In genomic region chr17:79364695-79365094, GRCh38 we compare ENCODE assay signal across 20 cellular contexts.
DNase-seq lines count a peak whose midpoint lies in the region; ATAC-seq and TF ChIP-seq lines count a peak whose summit lies in the region.
"Had no signal": no experiment of that assay in that cellular context is flagged by ENCODE, and none has a peak within 500 bp of the region (broad histone marks: within the 10 kb centered on the region; RNA-seq: fewer than 3 reads in every experiment).

No MANE protein-coding gene starts in this region.

- peak overlapping the region; percentile 28 for H2BK15ac ChIP-seq in neuronal stem cell (ENCODE audit: low read length)

- H2BK5ac ChIP-seq in neuronal stem cell (ENCODE audit: low read length), result peak overlapping the region; percentile 42

- no peak for TF ChIP-seq CTCF in glutamatergic neuron (IDR thresholded peaks at IDR 0.05; ENCODE audit: partially characterized antibody, unreplicated experiment)

- H3K14ac ChIP-seq in neuronal stem cell (ENCODE audit: low read length), result peak overlapping the region; percentile 57

- H2AK5ac ChIP-seq in neuronal stem cell (ENCODE audit: low read depth, low read length), result no peak overlapping the region

- peak overlapping the region; percentile 48 for H3K18ac ChIP-seq in neuronal stem cell (ENCODE audit: low read length)

- no peak overlapping the region for H3K9ac ChIP-seq in neuronal stem cell (ENCODE audit: low read depth, low read length, poor library complexity)
- H3K9ac ChIP-seq: BLaER1 treated with 17β-estradiol and CSF1 and Interleukin-3, amounts not matched to agents 10 nM and 100 nM had no signal

- no peaks in the 10 kb centered on the region for H3K36me3 Mint-ChIP-seq in glutamatergic neuron (ENCODE audit: unreplicated experiment)
- H3K36me3 Mint-ChIP-seq: CD14-positive monocyte; CD8-positive, alpha-beta memory T cell had no signal

- H2BK12ac ChIP-seq in neuronal stem cell (ENCODE audit: low read length), result no peak overlapping the region

- H2BK120ac ChIP-seq in neuronal stem cell (ENCODE audit: low read depth, low read length), result no peak overlapping the region

- H3K79me1 ChIP-seq in neuronal stem cell (ENCODE audit: low read depth, low read length), result no peaks in the 10 kb centered on the region

- no peak overlapping the region for H3K27ac ChIP-seq in neuronal stem cell (replicated peaks; ENCODE audit: low read length)
- H3K27ac ChIP-seq: A549; BLaER1 treated with 17β-estradiol and CSF1 and Interleukin-3, amounts not matched to agents 10 nM and 100 nM had no signal

- no peaks in the 10 kb centered on the region for H3K9me3 Mint-ChIP-seq in stimulated activated naive CD8-positive, alpha-beta T cell treated with anti-CD3 and anti-CD28 coated beads, Interleukin-15, amount 100 ng/mL, for 72 hours
- H3K9me3 Mint-ChIP-seq in glutamatergic neuron (ENCODE audit: unreplicated experiment), result peaks cover 20% of the 10 kb centered on the region
- H3K9me3 Mint-ChIP-seq: CD14-positive monocyte; CD4-positive, alpha-beta T cell; CD8-positive, alpha-beta memory T cell had no signal

- ATAC-seq in stimulated activated naive CD8-positive, alpha-beta T cell treated with anti-CD3 and anti-CD28 coated beads, Interleukin-15, Interleukin-2, amounts not matched to agents 100 U/mL and 50 U/mL, for 24 hours, result peak; percentile 12
- no peak for ATAC-seq in stimulated activated naive CD8-positive, alpha-beta T cell treated with anti-CD3 and anti-CD28 coated beads, Interleukin-15, amount 100 ng/mL, for 72 hours
- ATAC-seq: A549 had no signal

- H3K36me3 ChIP-seq in neuronal stem cell (replicated peaks in 1 of 2; ENCODE audit: control insufficient read depth in 2 of 2, insufficient read depth in 2 of 2, low read length in 2 of 2), result no peaks in the 10 kb centered on the region
- H3K36me3 ChIP-seq: BE2C; BLaER1 treated with 17β-estradiol and CSF1 and Interleukin-3, amounts not matched to agents 10 nM and 100 nM; HAP-1 had no signal

- WGBS in neuronal stem cell (ENCODE audit: extremely low coverage in 2 of 2, insufficient read length in 2 of 2, insufficient replicate concordance in 1 of 2), 2 donors, result no CpG with 5 or more reads among the region's 2 CpGs

- no peak overlapping the region for H3K4me3 Mint-ChIP-seq in stimulated activated naive CD8-positive, alpha-beta T cell treated with anti-CD3 and anti-CD28 coated beads, Interleukin-15, amount 100 ng/mL, for 72 hours
- peak overlapping the region; percentile 53 for H3K4me3 Mint-ChIP-seq in glutamatergic neuron (ENCODE audit: unreplicated experiment)
- H3K4me3 Mint-ChIP-seq: CD14-positive monocyte; CD4-positive, alpha-beta T cell; CD8-positive, alpha-beta memory T cell had no signal

- no peak overlapping the region for H4K8ac ChIP-seq in neuronal stem cell (ENCODE audit: low read depth, low read length)

- H3K4me3 ChIP-seq in neuronal stem cell (ENCODE audit: low read length in 2 of 2), result no peak overlapping the region
- H3K4me3 ChIP-seq: A549; BLaER1 treated with 17β-estradiol and CSF1 and Interleukin-3, amounts not matched to agents 10 nM and 100 nM; HAP-1 had no signal

- H3K27me3 ChIP-seq in neuronal stem cell (ENCODE audit: control insufficient read depth in 3 of 3, insufficient read depth in 3 of 3, low read depth in 1 of 3, low read length in 3 of 3), result peaks cover 0 to 76% (median 0%) of the 10 kb centered on the region in 3 experiments

- H3K9me3 ChIP-seq in neuronal stem cell (replicated peaks in 1 of 2; ENCODE audit: control insufficient read depth in 2 of 2, insufficient read depth in 1 of 2, low read depth in 1 of 2, low read length in 2 of 2), result peaks cover 0 to 2% of the 10 kb centered on the region in 2 donors
- H3K9me3 ChIP-seq: A549; BE2C; BLaER1 treated with 17β-estradiol and CSF1 and Interleukin-3, amounts not matched to agents 10 nM and 100 nM; HAP-1 had no signal

- no peak overlapping the region for H3K27ac Mint-ChIP-seq in stimulated activated naive CD8-positive, alpha-beta T cell treated with anti-CD3 and anti-CD28 coated beads, Interleukin-15, amount 100 ng/mL, for 72 hours
- no peak overlapping the region for H3K27ac Mint-ChIP-seq in glutamatergic neuron (ENCODE audit: unreplicated experiment)
- H3K27ac Mint-ChIP-seq: CD14-positive monocyte; CD4-positive, alpha-beta T cell; CD8-positive, alpha-beta memory T cell had no signal

- H3K27me3 Mint-ChIP-seq in stimulated activated naive CD8-positive, alpha-beta T cell treated with anti-CD3 and anti-CD28 coated beads, Interleukin-15, amount 100 ng/mL, for 72 hours, result peaks cover 34% of the 10 kb centered on the region
- H3K27me3 Mint-ChIP-seq in glutamatergic neuron (ENCODE audit: unreplicated experiment), result peaks cover 36% of the 10 kb centered on the region

- peaks cover 0 to 4% of the 10 kb centered on the region in 2 donors for H3K4me1 ChIP-seq in neuronal stem cell (ENCODE audit: control insufficient read depth in 2 of 2, insufficient read depth in 1 of 2, low read depth in 1 of 2, low read length in 2 of 2)
- H3K4me1 ChIP-seq: BE2C, HAP-1 had no signal

- no peak overlapping the region for H3K4ac ChIP-seq in neuronal stem cell (ENCODE audit: low read length)

- DNase-seq in stimulated activated naive CD8-positive, alpha-beta T cell treated with anti-CD3 and anti-CD28 coated beads, Interleukin-15, Interleukin-2, amounts not matched to agents 100 U/mL and 50 U/mL, for 24 hours, result no peak
- no peak for DNase-seq in stimulated activated naive CD8-positive, alpha-beta T cell treated with anti-CD3 and anti-CD28 coated beads, Interleukin-15, amount 100 ng/mL, for 72 hours
- DNase-seq in glutamatergic neuron, result no peak
- no peak for DNase-seq in neuronal stem cell (ENCODE audit: low spot score)
- DNase-seq in iPS-NIHi11 (ENCODE audit: low spot score), result no peak
- no peak for DNase-seq in cerebellar cortex (ENCODE audit: low spot score)
- DNase-seq in D341Med (ENCODE audit: low spot score), result no peak
- DNase-seq: 8988T; ACHN; AML-193; BE2C; CD4-positive, alpha-beta T cell; DMS153; DND-41; GOT3 had no signal

- no peak overlapping the region for H3K4me2 ChIP-seq in neuronal stem cell (ENCODE audit: insufficient read depth, low read length, poor library complexity, severe bottlenecking)
- H3K4me2 ChIP-seq: A549; BLaER1 treated with 17β-estradiol and CSF1 and Interleukin-3, amounts not matched to agents 10 nM and 100 nM had no signal

- H4K91ac ChIP-seq in neuronal stem cell (ENCODE audit: low read depth, low read length, poor library complexity), result no peak overlapping the region

- H2AFZ ChIP-seq in neuronal stem cell (ENCODE audit: low read length), result no peak overlapping the region

- H3K4me1 Mint-ChIP-seq in stimulated activated naive CD8-positive, alpha-beta T cell treated with anti-CD3 and anti-CD28 coated beads, Interleukin-15, amount 100 ng/mL, for 72 hours, result no peaks in the 10 kb centered on the region
- H3K4me1 Mint-ChIP-seq in glutamatergic neuron (ENCODE audit: low read depth, unreplicated experiment), result peaks cover 47% of the 10 kb centered on the region
- H3K4me1 Mint-ChIP-seq: CD14-positive monocyte; CD8-positive, alpha-beta memory T cell had no signal

- no peak overlapping the region for H3K23ac ChIP-seq in neuronal stem cell (ENCODE audit: low read depth, low read length, poor library complexity)
